In the genomic region with DNA sequence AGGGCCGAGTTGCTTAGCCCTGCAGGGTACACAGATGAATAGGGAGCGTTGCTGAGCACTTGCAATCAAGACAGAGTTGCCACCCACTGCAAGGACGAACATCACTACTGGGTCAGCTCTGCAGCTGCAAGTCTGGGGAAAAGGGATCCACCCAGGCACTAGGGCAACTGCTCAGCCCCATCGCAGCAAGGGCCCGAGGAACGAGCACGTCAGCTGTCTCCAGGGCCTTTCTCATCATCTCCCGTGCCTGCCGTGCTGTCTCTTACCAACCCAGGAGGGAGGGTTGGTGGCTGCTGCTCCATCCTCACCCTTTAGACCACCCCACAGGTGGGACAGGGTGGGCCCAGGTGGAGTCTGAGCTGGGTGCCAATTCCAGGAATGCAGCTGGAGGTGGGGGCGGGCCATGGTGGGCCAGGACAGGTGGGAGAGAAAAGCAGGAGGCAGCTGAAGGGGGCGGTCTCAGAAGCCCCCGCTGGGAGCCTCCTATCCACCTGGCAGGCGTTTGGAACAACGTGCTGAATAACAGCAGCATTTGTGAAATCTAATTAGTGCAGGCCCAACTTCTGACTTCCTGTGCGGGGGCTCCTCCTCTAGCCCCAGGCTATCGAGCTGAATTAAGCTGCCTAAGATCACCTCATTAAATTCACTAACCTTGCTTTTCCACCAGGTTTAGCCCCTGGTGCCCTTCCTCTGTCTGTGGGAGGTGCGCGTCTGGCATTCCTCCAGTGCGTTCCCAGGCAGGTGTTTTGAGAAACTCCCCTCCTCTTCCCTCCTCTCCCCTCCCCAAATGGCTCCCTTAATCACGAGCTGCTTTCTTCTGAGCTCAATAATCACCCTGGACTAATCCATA, we compare ENCODE assay signal across 14 cellular contexts.
DNase-seq lines count a peak whose midpoint lies in the region; ATAC-seq and TF ChIP-seq lines count a peak whose summit lies in the region.
"Had no signal": no experiment of that assay in that cellular context is flagged by ENCODE, and none has a peak within 500 bp of the region (broad histone marks: within the 10 kb centered on the region; RNA-seq: fewer than 3 reads in every experiment).

No MANE protein-coding gene starts in this region.

- H3K36me3 Mint-ChIP-seq in nephron (ENCODE audit: low read depth): no peaks in the 10 kb centered on the region
- no peaks in the 10 kb centered on the region for H3K36me3 Mint-ChIP-seq in activated T-helper 17 cell treated with anti-CD3 and anti-CD28 coated beads, Interleukin-2, amount 50 U/mL, for 72 hours (ENCODE audit: low read depth)
- H3K36me3 Mint-ChIP-seq: activated CD4-positive, alpha-beta memory T cell treated with anti-CD3 and anti-CD28 coated beads for 36 hours; mesothelial cell of epicardium had no signal

- H2BK5ac ChIP-seq in mesendoderm (ENCODE audit: low read length): no peak overlapping the region

- H3K9ac ChIP-seq in HCT116 (ENCODE audit: low read length) (no peak overlapping the region), mesendoderm (ENCODE audit: low read length) (no peak overlapping the region)

- H2AFZ ChIP-seq in HCT116 (ENCODE audit: low read depth, low read length, poor library complexity, severe bottlenecking): peak overlapping the region; percentile 6

- no peaks in the 10 kb centered on the region for H3K9me3 ChIP-seq in HCT116 (ENCODE audit: control insufficient read depth in 1 of 2, insufficient read depth in 1 of 2, low read depth in 1 of 2, low read length in 2 of 2)
- H3K9me3 ChIP-seq: thyroid gland had no signal

- no peak overlapping the region for H3K4ac ChIP-seq in mesendoderm (ENCODE audit: low read depth, low read length)

- H3K27ac Mint-ChIP-seq in nephron: peak overlapping the region; percentile 62 to 90 (median 70)
- H3K27ac Mint-ChIP-seq in activated T-helper 17 cell treated with anti-CD3 and anti-CD28 coated beads, Interleukin-2, amount 50 U/mL, for 72 hours: no peak overlapping the region
- H3K27ac Mint-ChIP-seq: activated CD4-positive, alpha-beta memory T cell treated with anti-CD3 and anti-CD28 coated beads for 36 hours; B cell; mesothelial cell of epicardium had no signal

- no peak overlapping the region for H2AK5ac ChIP-seq in mesendoderm (ENCODE audit: low read length)

- H3K27ac ChIP-seq in HCT116 (ENCODE audit: low read depth, low read length): no peak overlapping the region
- H3K27ac ChIP-seq in mesendoderm (ENCODE audit: low read depth, low read length): no peak overlapping the region
- H3K27ac ChIP-seq: thyroid gland had no signal

- no peaks in the 10 kb centered on the region for H3K36me3 ChIP-seq in HCT116 (ENCODE audit: control insufficient read depth in 1 of 2, insufficient read depth in 2 of 2, low read length in 2 of 2)
- H3K36me3 ChIP-seq in mesendoderm (ENCODE audit: control insufficient read depth, insufficient read depth, low read length): no peaks in the 10 kb centered on the region
- H3K36me3 ChIP-seq: thyroid gland had no signal

- H3K4me3 ChIP-seq in HCT116 (replicated peaks in 1 of 2; ENCODE audit: low read depth in 1 of 2, low read length in 2 of 2) (no peak overlapping the region), mesendoderm (ENCODE audit: low read length) (no peak overlapping the region)
- H3K4me3 ChIP-seq: thyroid gland had no signal

- H3K9me2 ChIP-seq in HCT116 (ENCODE audit: insufficient read depth): no peaks in the 10 kb centered on the region

- no peak for TF ChIP-seq POLR2A in HCT116 (IDR thresholded peaks at IDR 0.05; ENCODE audit: borderline replicate concordance, extremely low read depth, insufficient read depth, insufficient read length)

- CTCF ChIA-PET in HCT116 (lab: Charles Lee): interaction anchor here (0.7 to 2.4 kb wide), 5 partner anchors 14 to 382 kb away, joined by 4 to 14 read pairs (median 5); no protein-coding TSS in a partner anchor

- RAD21 ChIA-PET in HCT116 (lab: Charles Lee; ENCODE audit: low non-redundant PET in 1 of 2, low total read pairs in 2 of 2, uncharacterized antibody in 2 of 2, unreplicated experiment in 2 of 2): interaction anchor here in 1 of 2 experiments (1.0 kb wide), 1 partner anchor 382 kb away, joined by 4 read pairs; no protein-coding TSS in a partner anchor

- H3K4me1 Mint-ChIP-seq in nephron: peaks cover 48% of the 10 kb centered on the region
- no peaks in the 10 kb centered on the region for H3K4me1 Mint-ChIP-seq in activated T-helper 17 cell treated with anti-CD3 and anti-CD28 coated beads, Interleukin-2, amount 50 U/mL, for 72 hours
- H3K4me1 Mint-ChIP-seq: B cell had no signal

- no peak for TF ChIP-seq RAD21 in HCT116 (IDR thresholded peaks at IDR 0.05; ENCODE audit: low read depth)

- H3K27me3 ChIP-seq in HCT116 (ENCODE audit: insufficient read depth, low read length): peaks cover 29% of the 10 kb centered on the region; the same call in 1 of the 2 replicates
- H3K27me3 ChIP-seq in mesendoderm (ENCODE audit: insufficient read depth, low read length, poor library complexity): no peaks in the 10 kb centered on the region
- H3K27me3 ChIP-seq: thyroid gland had no signal

- no peak overlapping the region for H3K23ac ChIP-seq in mesendoderm (ENCODE audit: low read length)

- no peaks in the 10 kb centered on the region for H3K9me3 Mint-ChIP-seq in nephron
- no peaks in the 10 kb centered on the region for H3K9me3 Mint-ChIP-seq in activated T-helper 17 cell treated with anti-CD3 and anti-CD28 coated beads, Interleukin-2, amount 50 U/mL, for 72 hours
- H3K9me3 Mint-ChIP-seq: activated CD4-positive, alpha-beta memory T cell treated with anti-CD3 and anti-CD28 coated beads for 36 hours; mesothelial cell of epicardium had no signal

- no peaks in the 10 kb centered on the region for H3K79me1 ChIP-seq in mesendoderm (ENCODE audit: low read length)

- H3K79me2 ChIP-seq in HCT116 (ENCODE audit: insufficient read depth, low read length): no peaks in the 10 kb centered on the region
- H3K79me2 ChIP-seq in mesendoderm (ENCODE audit: control insufficient read depth, insufficient read depth, low read length): no peaks in the 10 kb centered on the region

- peaks cover 13% of the 10 kb centered on the region for H3K27me3 Mint-ChIP-seq in nephron (ENCODE audit: low read depth)
- H3K27me3 Mint-ChIP-seq in activated T-helper 17 cell treated with anti-CD3 and anti-CD28 coated beads, Interleukin-2, amount 50 U/mL, for 72 hours: peaks cover 28% of the 10 kb centered on the region

- H4K5ac ChIP-seq in mesendoderm (ENCODE audit: low read length): no peak overlapping the region

- no peak overlapping the region for H4K8ac ChIP-seq in mesendoderm (ENCODE audit: low read depth, low read length)

- no CpG with 5 or more reads among the region's 20 CpGs for WGBS in mesendoderm (ENCODE audit: extremely low coverage, insufficient coverage, low lambda C conversion rate)

- H4K20me1 ChIP-seq in HCT116 (ENCODE audit: insufficient read depth): no peaks in the 10 kb centered on the region

- H3K4me2 ChIP-seq in HCT116 (ENCODE audit: low read length) (peak overlapping the region; percentile 66), mesendoderm (ENCODE audit: low read length) (no peak overlapping the region)

- TF ChIP-seq CTCF in HCT116 (IDR thresholded peaks at IDR 0.05 in 2 of 3, conservative IDR thresholded peaks at IDR 0.05 in 1 of 3; ENCODE audit: borderline replicate concordance in 1 of 3, insufficient read depth in 1 of 3, low read depth in 2 of 3, low read length in 2 of 3): no peak
- TF ChIP-seq CTCF in nephron (IDR thresholded peaks at IDR 0.05; ENCODE audit: unreplicated experiment in 3 of 3): no peak

- BruUV-seq in HCT116 (replicated peaks; lab: Mats Ljungman, UMichigan): no TSS peak

- intact Hi-C loops in HCT116 (cut with micrococcal nuclease): loop anchor here (1.0 to 10.0 kb wide), 4 partner anchors 166 to 739 kb away; no protein-coding TSS in a partner anchor

- no peak overlapping the region for H3K4me3 Mint-ChIP-seq in nephron
- no peak overlapping the region for H3K4me3 Mint-ChIP-seq in activated T-helper 17 cell treated with anti-CD3 and anti-CD28 coated beads, Interleukin-2, amount 50 U/mL, for 72 hours
- H3K4me3 Mint-ChIP-seq: activated CD4-positive, alpha-beta memory T cell treated with anti-CD3 and anti-CD28 coated beads for 36 hours; B cell; mesothelial cell of epicardium had no signal

- H3K18ac ChIP-seq in mesendoderm (ENCODE audit: low read length): no peak overlapping the region

- DNase-seq in HCT116 (ENCODE audit: low read depth, low spot score) (no peak), NCI-H146 (lab: John Stamatoyannopoulos, UW) (peak; percentile 92), NCI-H82 treated with DMSO at 0.1 percent for 48 hours (lab: John Stamatoyannopoulos, UW; ENCODE audit: unreplicated experiment) (peak; percentile 82), A172 (ENCODE audit: low spot score) (no peak), mesendoderm (no peak)
- DNase-seq: activated naive CD4-positive, alpha-beta T cell treated with anti-CD3 and anti-CD28 coated beads, Interleukin-2, amount 50 U/mL, for 16 hours; activated T-cell treated with anti-CD3 and anti-CD28 coated beads, Interleukin-2, amount 50 U/mL, for 1 hour had no signal

- no peak overlapping the region for H3K56ac ChIP-seq in mesendoderm (ENCODE audit: low read length)

- ATAC-seq in HCT116 (0 out of 2 replicates have a peak, but pooled peaks have one; percentile 6), GM21515 (IDR thresholded peaks at IDR 0.05; ENCODE audit: unreplicated experiment) (no peak)
- ATAC-seq in activated T-helper 17 cell treated with anti-CD3 and anti-CD28 coated beads, Interleukin-2, amount 50 U/mL, for 72 hours (replicated peaks): no peak

- POLR2A ChIA-PET in HCT116 (lab: Charles Lee): no interaction called here

- H2BK120ac ChIP-seq in mesendoderm (ENCODE audit: low read depth, low read length): no peak overlapping the region

- H3K4me1 ChIP-seq in HCT116 (ENCODE audit: control insufficient read depth in 1 of 2, insufficient read depth in 2 of 2, low read length in 2 of 2) (peaks cover 0 to 4% of the 10 kb centered on the region in 2 experiments; a peak in 2 of 4 replicates), mesendoderm (ENCODE audit: control insufficient read depth, low read depth, low read length) (no peaks in the 10 kb centered on the region)
- H3K4me1 ChIP-seq: thyroid gland had no signal

- no peak overlapping the region for H2BK15ac ChIP-seq in mesendoderm (replicated peaks; ENCODE audit: low read depth)

TF ChIP-seq in HCT116, 20 proteins besides CTCF, POLR2A, EP300 and RAD21 (continues in another document):
- TF ChIP-seq ELF1 (IDR thresholded peaks at IDR 0.05; ENCODE audit: borderline replicate concordance, low read depth) (no peak), ZNF274 (IDR thresholded peaks at IDR 0.05; ENCODE audit: low read depth, low read length) (no peak)

Comparison
In these comparisons a context has a peak if more than half of its experiments do, and no peak if none do; other contexts are left out.
1. DNase-seq: peak in NCI-H146 (single experiment) and NCI-H82 treated with DMSO at 0.1 percent for 48 hours (single experiment); none in HCT116 (single experiment), A172 (single experiment) and mesendoderm (single experiment).